27 cellular contexts compared by ENCODE assay signal in genomic region chr16:54240180-54241125, GRCh38. TPM values are rescaled to one million over a fixed set of nuclear protein-coding genes. Genes with fewer than 3 reads are reported as not detected.
DNase-seq lines count a peak whose midpoint lies in the region; ATAC-seq and TF ChIP-seq lines count a peak whose summit lies in the region.
"Had no signal": no experiment of that assay in that cellular context is flagged by ENCODE, and none has a peak within 500 bp of the region (broad histone marks: within the 10 kb centered on the region; RNA-seq: fewer than 3 reads in every experiment).

No MANE protein-coding gene starts in this region.

- TF ChIP-seq CTCF in right atrium auricular region (IDR thresholded peaks at IDR 0.05) (no peak), CD14-positive monocyte (IDR thresholded peaks at IDR 0.05) (no peak)

- H3K27me3 ChIP-seq in GM23248 (replicated peaks; ENCODE audit: insufficient read depth), result peaks cover 21% of the 10 kb centered on the region; the same call in 1 of the 2 replicates
- H3K27me3 ChIP-seq in right atrium auricular region, result no peaks in the 10 kb centered on the region
- H3K27me3 ChIP-seq: ovary had no signal

- no peak overlapping the region for H3K27ac Mint-ChIP-seq in CD14-positive monocyte
- H3K27ac Mint-ChIP-seq: activated CD8-positive, alpha-beta memory T cell treated with anti-CD3 and anti-CD28 coated beads, Interleukin-2, amount 10 ng/mL, durations not matched to agents 7 days and 5 days; activated naive CD4-positive, alpha-beta T cell treated with anti-CD3 and anti-CD28 coated beads, Interleukin-2, amount 10 ng/mL, durations not matched to agents 7 days and 5 days; activated T-helper 1 cell treated with anti-CD3 and anti-CD28 coated beads, Interleukin-12 subunit alpha, Interleukin-12 subunit beta, Interleukin-2, Interleukin-4 antibody, amounts not matched to agents 30 ng/mL and 10 ng/mL and 1 ng/mL, durations not matched to agents 14 hours and 24 hours and 36 hours; CD4-positive, alpha-beta T cell; IgD-negative memory B cell; nephron progenitor cell; WTC11 had no signal

- DNase-seq in GM23248 (peak; percentile 16), fibroblast of gingiva (ENCODE audit: low read depth) (peak; percentile 69), right atrium auricular region (ENCODE audit: low spot score) (no peak), substantia nigra (lab: John Stamatoyannopoulos, UW) (peak in 2 of 49 donors; percentile 2 to 17), CD14-positive monocyte (ENCODE audit: low spot score) (no peak), NCI-H82 (lab: John Stamatoyannopoulos, UW) (no peak)
- DNase-seq in activated naive CD4-positive, alpha-beta T cell treated with anti-CD3 and anti-CD28 coated beads, Interleukin-2, amount 50 U/mL, for 16 hours, result no peak
- DNase-seq: activated CD4-positive, alpha-beta T cell treated with anti-CD3 and anti-CD28 coated beads, Interleukin-2, amount 50 U/mL, for 1 hour; activated CD8-positive, alpha-beta memory T cell treated with anti-CD3 and anti-CD28 coated beads, Interleukin-2, amount 10 ng/mL, durations not matched to agents 7 days and 5 days; activated naive CD4-positive, alpha-beta T cell treated with anti-CD3 and anti-CD28 coated beads, Interleukin-2, amount 10 ng/mL, durations not matched to agents 7 days and 5 days; CD4-positive, alpha-beta T cell; DMS 273 treated with DMSO at 0.1 percent for 48 hours; esophagus squamous epithelium; kidney; mucosa of descending colon; NCI-H1048; NCI-H1694 treated with DMSO at 0.1 percent for 48 hours; NCI-H526; nephron progenitor cell; stimulated activated CD4-positive, alpha-beta T cell treated with anti-CD3 and anti-CD28 coated beads, Interleukin-2, amount 100 ng/mL, for 48 hours had no signal

- H3K9ac ChIP-seq in GM23248, result no peak overlapping the region

- no peaks in the 10 kb centered on the region for H3K9me2 ChIP-seq in GM23248 (ENCODE audit: insufficient read depth)

- no peaks in the 10 kb centered on the region for H3K4me1 Mint-ChIP-seq in CD14-positive monocyte
- H3K4me1 Mint-ChIP-seq: activated CD8-positive, alpha-beta memory T cell treated with anti-CD3 and anti-CD28 coated beads, Interleukin-2, amount 10 ng/mL, durations not matched to agents 7 days and 5 days; activated naive CD4-positive, alpha-beta T cell treated with anti-CD3 and anti-CD28 coated beads, Interleukin-2, amount 10 ng/mL, durations not matched to agents 7 days and 5 days had no signal

- H3K4me3 ChIP-seq in GM23248, result no peak overlapping the region
- H3K4me3 ChIP-seq in right atrium auricular region, result no peak overlapping the region
- H3K4me3 ChIP-seq: esophagus squamous epithelium, lung, mucosa of descending colon, ovary, suprapubic skin had no signal

- peaks cover 11% of the 10 kb centered on the region for H3F3A ChIP-seq in GM23248 (ENCODE audit: insufficient read depth)

- H4K20me1 ChIP-seq in GM23248 (ENCODE audit: insufficient read depth), result no peaks in the 10 kb centered on the region

- ATAC-seq in HG03378 (IDR thresholded peaks at IDR 0.05; ENCODE audit: unreplicated experiment), result no peak
- ATAC-seq: activated CD8-positive, alpha-beta memory T cell treated with anti-CD3 and anti-CD28 coated beads, Interleukin-2, amount 10 ng/mL, durations not matched to agents 7 days and 5 days; mucosa of descending colon; WTC11 had no signal

- in situ Hi-C loops in GM23248 (cut with MboI), result no loop called here

- H3K36me3 ChIP-seq in GM23248 (ENCODE audit: low read depth) (no peaks in the 10 kb centered on the region), right atrium auricular region (no peaks in the 10 kb centered on the region)
- H3K36me3 ChIP-seq: esophagus squamous epithelium, ovary, suprapubic skin had no signal

- H2AFZ ChIP-seq in GM23248, result no peak overlapping the region

- H3K4me1 ChIP-seq in GM23248 (ENCODE audit: insufficient read depth), result 0 out of 2 replicates have a peak, but pooled peaks cover 6% of the 10 kb centered on the region
- peaks cover 0 to 5% of the 10 kb centered on the region in 2 donors for H3K4me1 ChIP-seq in right atrium auricular region
- H3K4me1 ChIP-seq: esophagus squamous epithelium had no signal

- intact Hi-C loops in CD14-positive monocyte (cut with micrococcal nuclease), result no loop called here

- H3K27me3 Mint-ChIP-seq in CD14-positive monocyte (ENCODE audit: low read depth in 3 of 3), result peaks cover 3 to 11% (median 4%) of the 10 kb centered on the region in 3 donors

- no peak overlapping the region for H3K4me2 ChIP-seq in GM23248 (ENCODE audit: unreplicated experiment)

- H3K79me2 ChIP-seq in GM23248 (ENCODE audit: insufficient read depth), result no peaks in the 10 kb centered on the region

- no peak overlapping the region for H3K4me3 Mint-ChIP-seq in CD14-positive monocyte
- H3K4me3 Mint-ChIP-seq: activated CD8-positive, alpha-beta memory T cell treated with anti-CD3 and anti-CD28 coated beads, Interleukin-2, amount 10 ng/mL, durations not matched to agents 7 days and 5 days; activated naive CD4-positive, alpha-beta T cell treated with anti-CD3 and anti-CD28 coated beads, Interleukin-2, amount 10 ng/mL, durations not matched to agents 7 days and 5 days; activated T-helper 1 cell treated with anti-CD3 and anti-CD28 coated beads, Interleukin-12 subunit alpha, Interleukin-12 subunit beta, Interleukin-2, Interleukin-4 antibody, amounts not matched to agents 30 ng/mL and 10 ng/mL and 1 ng/mL, durations not matched to agents 14 hours and 24 hours and 36 hours; CD4-positive, alpha-beta T cell; IgD-negative memory B cell; nephron progenitor cell; WTC11 had no signal

- peaks cover 0 to 3% (median 0%) of the 10 kb centered on the region in 7 donors for H3K9me3 Mint-ChIP-seq in CD14-positive monocyte
- H3K9me3 Mint-ChIP-seq: activated naive CD4-positive, alpha-beta T cell treated with anti-CD3 and anti-CD28 coated beads, Interleukin-2, amount 10 ng/mL, durations not matched to agents 7 days and 5 days; activated T-helper 1 cell treated with anti-CD3 and anti-CD28 coated beads, Interleukin-12 subunit alpha, Interleukin-12 subunit beta, Interleukin-2, Interleukin-4 antibody, amounts not matched to agents 30 ng/mL and 10 ng/mL and 1 ng/mL, durations not matched to agents 14 hours and 24 hours and 36 hours; CD4-positive, alpha-beta T cell; nephron progenitor cell had no signal

- H3K36me3 Mint-ChIP-seq in CD14-positive monocyte, result no peaks in the 10 kb centered on the region
- H3K36me3 Mint-ChIP-seq: activated CD8-positive, alpha-beta memory T cell treated with anti-CD3 and anti-CD28 coated beads, Interleukin-2, amount 10 ng/mL, durations not matched to agents 7 days and 5 days; activated naive CD4-positive, alpha-beta T cell treated with anti-CD3 and anti-CD28 coated beads, Interleukin-2, amount 10 ng/mL, durations not matched to agents 7 days and 5 days; IgD-negative memory B cell; WTC11 had no signal

- 40 to 44% methylated on average over 9 of the region's 9 CpGs for WGBS in GM23248 (ENCODE audit: low coverage in 1 of 2, low lambda C conversion rate in 2 of 2, missing lambda C conversion rate in 2 of 2), 2 experiments

- no peak overlapping the region for H3K27ac ChIP-seq in GM23248
- peak overlapping the region; percentile 34 to 45 for H3K27ac ChIP-seq in right atrium auricular region
- H3K27ac ChIP-seq in substantia nigra (ENCODE audit: low read depth, low read length, poor library complexity, severe bottlenecking), result peak overlapping the region; percentile 11
- H3K27ac ChIP-seq: esophagus squamous epithelium, ovary, suprapubic skin had no signal

- H3K9me3 ChIP-seq in GM23248 (ENCODE audit: low read depth), result no peaks in the 10 kb centered on the region
- H3K9me3 ChIP-seq in right atrium auricular region, result no peaks in the 10 kb centered on the region
- H3K9me3 ChIP-seq: esophagus squamous epithelium, mucosa of descending colon, ovary, suprapubic skin had no signal

RNA-seq across cellular contexts. Expression of gene IRX3, which starts 46.1 kb away (rescaled TPM):
- 9.2 and 15.6 TPM in 2 replicates for total RNA-seq in GM23248 (2014; rRNA removed; shearing (Covaris generic))
- polyA plus RNA-seq in GM23248 (2016; fragmentation: Nextera tagmentation; extraction: Ambion mirVana) (6.4 and 8.8 TPM in 2 replicates), CD14-positive monocyte (not detected)
- total RNA-seq in right atrium auricular region, result 10 to 100 TPM in 1 of 2 donors, 1 to 10 TPM in 1; 5.0 to 21.6 TPM
- total RNA-seq: CD4-positive, alpha-beta T cell had no signal
- polyA plus RNA-seq: IgD-negative memory B cell had no signal

Comparison
In these comparisons a context has a peak if more than half of its experiments do, and no peak if none do; other contexts are left out.
1. DNase-seq: peak in GM23248 (single experiment) and fibroblast of gingiva (single experiment); none in right atrium auricular region (single experiment), CD14-positive monocyte (single experiment), activated naive CD4-positive, alpha-beta T cell treated with anti-CD3 and anti-CD28 coated beads, Interleukin-2, amount 50 U/mL, for 16 hours (single experiment) and NCI-H82 (single experiment).